ENCODE assay signal across 7 cellular contexts in genomic region chrX:46460801-46461652, GRCh38.
DNase-seq lines count a peak whose midpoint lies in the region; ATAC-seq and TF ChIP-seq lines count a peak whose summit lies in the region.
"Not testable (repeated sequence)": the region's sequence is repeated elsewhere in the genome, so short reads cannot be mapped to it uniquely, and the experiment has no call there.

No MANE protein-coding gene starts in this region.

- CTCF ChIA-PET in OCI-LY7 (lab: Charles Lee; ENCODE audit: unreplicated experiment) = not testable (repeated sequence)

- peak overlapping the region; percentile 78 for H3K27ac ChIP-seq in OCI-LY7 (ENCODE audit: low read depth, low read length, poor library complexity, severe bottlenecking)

- peaks cover 51% of the 10 kb centered on the region for H3K36me3 Mint-ChIP-seq in activated T-helper 2 cell treated with anti-CD3 and anti-CD28 coated beads, Interferon-gamma antibody, Interleukin-2, Interleukin-4, amounts not matched to agents 10 μg/mL and 5 μg/mL and 100 μg/mL, durations not matched to agents 14 hours and 24 hours and 36 hours (ENCODE audit: low read depth)
- H3K36me3 Mint-ChIP-seq in immature natural killer cell (peaks cover 9 to 19% (median 16%) of the 10 kb centered on the region in 3 donors), neural crest cell (ENCODE audit: low read depth) (peaks cover 33% of the 10 kb centered on the region)

- not testable (repeated sequence) for H2AFZ ChIP-seq in OCI-LY7 (ENCODE audit: low read length)

- H3K27me3 Mint-ChIP-seq in activated T-helper 2 cell treated with anti-CD3 and anti-CD28 coated beads, Interferon-gamma antibody, Interleukin-2, Interleukin-4, amounts not matched to agents 10 μg/mL and 5 μg/mL and 100 μg/mL, durations not matched to agents 14 hours and 24 hours and 36 hours (ENCODE audit: low read depth); immature natural killer cell (ENCODE audit: low read depth in 3 of 3); neural crest cell (ENCODE audit: low read depth): not testable (repeated sequence)

- peaks cover 27% of the 10 kb centered on the region for H3K36me3 ChIP-seq in OCI-LY7 (ENCODE audit: insufficient read depth, low read length)

- TF ChIP-seq CTCF in OCI-LY7 (conservative IDR thresholded peaks at IDR 0.05; ENCODE audit: low read length); neural crest cell (conservative IDR thresholded peaks at IDR 0.05): not testable (repeated sequence)

- H3K9me3 Mint-ChIP-seq in activated T-helper 2 cell treated with anti-CD3 and anti-CD28 coated beads, Interferon-gamma antibody, Interleukin-2, Interleukin-4, amounts not matched to agents 10 μg/mL and 5 μg/mL and 100 μg/mL, durations not matched to agents 14 hours and 24 hours and 36 hours; immature natural killer cell; neural crest cell: not testable (repeated sequence)

- peak overlapping the region; percentile 47 for H3K4me2 ChIP-seq in OCI-LY7 (ENCODE audit: low read length)

- intact Hi-C loops in OCI-LY7 (cut with micrococcal nuclease; ENCODE audit: unreplicated experiment); activated T-helper 2 cell treated with anti-CD3 and anti-CD28 coated beads, Interferon-gamma antibody, Interleukin-2, Interleukin-4, amounts not matched to agents 10 μg/mL and 5 μg/mL and 100 μg/mL, durations not matched to agents 14 hours and 24 hours and 36 hours (cut with micrococcal nuclease): not testable (repeated sequence)

- peaks cover 12% of the 10 kb centered on the region for H3K4me1 ChIP-seq in OCI-LY7 (ENCODE audit: insufficient read depth, low read length, poor library complexity, severe bottlenecking)

- H4K20me1 ChIP-seq in OCI-LY7 (ENCODE audit: insufficient read depth, low read length) = not testable (repeated sequence)

- ATAC-seq in GM18517 (IDR thresholded peaks at IDR 0.05; ENCODE audit: unreplicated experiment) (peak; percentile 16), GM21526 (IDR thresholded peaks at IDR 0.05; ENCODE audit: low FRiP score, unreplicated experiment) (peak; percentile 27), HG02943 (IDR thresholded peaks at IDR 0.05; ENCODE audit: low read depth, unreplicated experiment) (peak; percentile 23)

- POLR2A ChIA-PET in OCI-LY7 (lab: Charles Lee) = not testable (repeated sequence)

- peaks cover 15% of the 10 kb centered on the region for H3K4me1 Mint-ChIP-seq in activated T-helper 2 cell treated with anti-CD3 and anti-CD28 coated beads, Interferon-gamma antibody, Interleukin-2, Interleukin-4, amounts not matched to agents 10 μg/mL and 5 μg/mL and 100 μg/mL, durations not matched to agents 14 hours and 24 hours and 36 hours (ENCODE audit: low read depth)
- H3K4me1 Mint-ChIP-seq in immature natural killer cell (peaks cover 25 to 26% of the 10 kb centered on the region in 2 donors), neural crest cell (peaks cover 18% of the 10 kb centered on the region)

- H3K9me2 ChIP-seq in OCI-LY7 (ENCODE audit: insufficient read depth, low read length) = not testable (repeated sequence)

- not testable (repeated sequence) for H3K4me3 Mint-ChIP-seq in activated T-helper 2 cell treated with anti-CD3 and anti-CD28 coated beads, Interferon-gamma antibody, Interleukin-2, Interleukin-4, amounts not matched to agents 10 μg/mL and 5 μg/mL and 100 μg/mL, durations not matched to agents 14 hours and 24 hours and 36 hours (ENCODE audit: low read depth)
- H3K4me3 Mint-ChIP-seq in immature natural killer cell (peak overlapping the region in 3 of 5 donors; percentile 1 to 75 (median 11)), neural crest cell (peak overlapping the region; percentile 17)

- BruUV-seq in OCI-LY7 (replicated peaks; lab: Mats Ljungman, UMichigan) = not testable (repeated sequence)

- not testable (repeated sequence) for DNase-seq in OCI-LY7 (ENCODE audit: low spot score); activated T-helper 2 cell treated with anti-CD3 and anti-CD28 coated beads, Interferon-gamma antibody, Interleukin-2, Interleukin-4, amounts not matched to agents 10 μg/mL and 5 μg/mL and 100 μg/mL, durations not matched to agents 14 hours and 24 hours and 36 hours (ENCODE audit: low spot score); immature natural killer cell; neural crest cell (ENCODE audit: low read depth, low spot score)

- not testable (repeated sequence) for H3K4me3 ChIP-seq in OCI-LY7 (ENCODE audit: low read depth, low read length, poor library complexity, severe bottlenecking)

- H3K9me3 ChIP-seq in OCI-LY7 (ENCODE audit: low read length) = not testable (repeated sequence)

- peak overlapping the region; percentile 73 for H3K27ac Mint-ChIP-seq in activated T-helper 2 cell treated with anti-CD3 and anti-CD28 coated beads, Interferon-gamma antibody, Interleukin-2, Interleukin-4, amounts not matched to agents 10 μg/mL and 5 μg/mL and 100 μg/mL, durations not matched to agents 14 hours and 24 hours and 36 hours
- H3K27ac Mint-ChIP-seq in immature natural killer cell = peak overlapping the region; percentile 75 to 93 (median 84)
- peak overlapping the region; percentile 90 for H3K27ac Mint-ChIP-seq in neural crest cell (ENCODE audit: unreplicated experiment)

- H3K79me2 ChIP-seq in OCI-LY7 (ENCODE audit: insufficient read depth, low read depth, low read length) = not testable (repeated sequence)
